15 cellular contexts compared by ENCODE assay signal in genomic region chr1:182015360-182015759, GRCh38. TPM values are rescaled to one million over a fixed set of nuclear protein-coding genes. Genes with fewer than 3 reads are reported as not detected.
DNase-seq lines count a peak whose midpoint lies in the region; ATAC-seq, FAIRE-seq and TF ChIP-seq lines count a peak whose summit lies in the region.
"Had no signal": no experiment of that assay in that cellular context is flagged by ENCODE, and none has a peak within 500 bp of the region (broad histone marks: within the 10 kb centered on the region; RNA-seq: fewer than 3 reads in every experiment).

No MANE protein-coding gene starts in this region.

- no TSS peak for BruUV-seq in K562 (replicated peaks; lab: Mats Ljungman, UMichigan)

- no peak for TF ChIP-seq EP300 in K562 (IDR thresholded peaks at IDR 0.05; ENCODE audit: low read length)

- no peak overlapping the region for H3K4me2 ChIP-seq in K562 (ENCODE audit: insufficient read depth, low read length)

- TF ChIP-seq RAD21 in K562 (CRISPR knock-in tag; conservative IDR thresholded peaks at IDR 0.05 in 1 of 2, IDR thresholded peaks at IDR 0.05 in 1 of 2) = peak in 1 of 2 experiments; percentile 48; a peak in 1 of 4 replicates

- H3K4me3 ChIP-seq in heart right ventricle = no peak overlapping the region
- H3K4me3 ChIP-seq in K562 = no peak overlapping the region

- FAIRE-seq in K562 (lab: Jason Lieb, UNC) = no peak

- no peak for DNase-seq in heart right ventricle
- no peak for DNase-seq in left cardiac atrium
- DNase-seq in K562 (ENCODE audit: extremely low read depth in 1 of 4, low spot score in 3 of 4) = peak in 2 of 4 experiments; percentile 17 to 27
- DNase-seq in CD1c-positive myeloid dendritic cell (ENCODE audit: extremely low spot score) = no peak
- DNase-seq in HCEC 1CT = no peak
- DNase-seq: activated CD4-positive, alpha-beta T cell treated with anti-CD3 and anti-CD28 coated beads, Interleukin-2, amount 50 U/mL, for 48 hours; central memory CD4-positive, alpha-beta T cell; NCI-H446; posterior cingulate gyrus; stimulated activated CD4-positive, alpha-beta T cell treated with anti-CD3 and anti-CD28 coated beads, Interleukin-12 subunit alpha, Interleukin-12 subunit beta, amount 100 ng/mL, for 4 hours; T1000 had no signal

- H3K36me3 ChIP-seq in heart right ventricle (no peaks in the 10 kb centered on the region), K562 (ENCODE audit: control insufficient read depth, insufficient read depth, low read length) (no peaks in the 10 kb centered on the region)

- intact Hi-C loops in heart right ventricle (cut with DNase I) = no loop called here
- intact Hi-C loops in left cardiac atrium (cut with DNase I) = no loop called here
- intact Hi-C loops in K562 (cut with micrococcal nuclease) = no loop called here

- no peak for ATAC-seq in heart right ventricle
- no peak for ATAC-seq in left cardiac atrium
- peak; percentile 70; the same call in 2 of the 3 replicates for ATAC-seq in K562
- no peak for ATAC-seq in GM19351 (IDR thresholded peaks at IDR 0.05; ENCODE audit: unreplicated experiment)
- ATAC-seq in HG03039 (IDR thresholded peaks at IDR 0.05; ENCODE audit: unreplicated experiment) = no peak

- H3K27ac ChIP-seq in heart right ventricle (no peak overlapping the region), K562 (ENCODE audit: extremely low read depth, low read depth, low read length) (no peak overlapping the region)
- H3K27ac ChIP-seq: RWPE1 had no signal

- no peak overlapping the region for H2AFZ ChIP-seq in K562 (ENCODE audit: low read depth, low read length)

- H3K9me3 ChIP-seq in heart right ventricle (peaks cover 0 to 23% (median 6%) of the 10 kb centered on the region in 11 donors), K562 (replicated peaks; ENCODE audit: control insufficient read depth, insufficient read depth, low read depth, low read length) (no peaks in the 10 kb centered on the region)

- in situ Hi-C loops in K562 (cut with MboI) = no loop called here

- WGBS in heart right ventricle, 2 donors = 76 to 77% methylated on average over 2 of the region's 2 CpGs
- WGBS in K562 (ENCODE audit: insufficient coverage, low coverage, missing lambda C conversion rate) = 0% methylated on average over 2 of the region's 2 CpGs

- POLR2A ChIA-PET in K562 (lab: Yijun Ruan, JAX) = interaction anchor here (0.7 kb wide), 1 partner anchor 777 kb away, joined by 5 read pairs; no protein-coding TSS in a partner anchor

- H3K79me2 ChIP-seq in K562 (ENCODE audit: control insufficient read depth, insufficient read depth, low read length) = no peaks in the 10 kb centered on the region

- TF ChIP-seq CTCF in heart right ventricle (IDR thresholded peaks at IDR 0.05) (peak in 7 of 9 donors; percentile 16 to 51 (median 25)), LNCAP (IDR thresholded peaks at IDR 0.05) (peak; percentile 36; the same call in 1 of the 2 replicates), K562 (IDR thresholded peaks at IDR 0.05 in 2 of 3, conservative IDR thresholded peaks at IDR 0.05 in 1 of 3; ENCODE audit: insufficient read depth in 2 of 3, low read depth in 1 of 3, low read length in 3 of 3) (peak; percentile 43 to 57 (median 49); a peak in 5 of 6 replicates)

- TF ChIP-seq POLR2A in K562 (conservative IDR thresholded peaks at IDR 0.05) = no peak

- no peaks in the 10 kb centered on the region for H3K4me1 ChIP-seq in heart right ventricle
- no peaks in the 10 kb centered on the region for H3K4me1 ChIP-seq in K562 (replicated peaks in 1 of 2; ENCODE audit: control insufficient read depth in 2 of 2, insufficient read depth in 2 of 2, low read length in 2 of 2)

- CTCF ChIA-PET in K562 (lab: Yijun Ruan, JAX; ENCODE audit: low intra/inter-chr PET ratio) = interaction anchor here (0.5 kb wide), 2 partner anchors 533 to 1837 kb away, joined by 3 to 5 read pairs; no protein-coding TSS in a partner anchor

- no peaks in the 10 kb centered on the region for H4K20me1 ChIP-seq in K562 (replicated peaks; ENCODE audit: control insufficient read depth, insufficient read depth, low read length)

- H3K9me1 ChIP-seq in K562 (ENCODE audit: control insufficient read depth, insufficient read depth, low read length) = no peaks in the 10 kb centered on the region

- H3K27me3 ChIP-seq in heart right ventricle = no peaks in the 10 kb centered on the region
- H3K27me3 ChIP-seq in K562 (ENCODE audit: control insufficient read depth in 2 of 2, insufficient read depth in 2 of 2, low read length in 2 of 2) = no peaks in the 10 kb centered on the region

- no peak overlapping the region for H3K9ac ChIP-seq in K562 (ENCODE audit: insufficient read depth in 1 of 2, low read depth in 2 of 2, low read length in 2 of 2)

TF ChIP-seq in K562, 482 proteins besides CTCF, POLR2A, EP300 and RAD21:
- TF ChIP-seq STAG1 (CRISPR knock-in tag; IDR thresholded peaks at IDR 0.05; ENCODE audit: borderline replicate concordance) (no peak), HBP1 (CRISPR knock-in tag; IDR thresholded peaks at IDR 0.05) (no peak), ADNP (tag; IDR thresholded peaks at IDR 0.05) (no peak), ZNF785 (CRISPR knock-in tag; IDR thresholded peaks at IDR 0.05) (no peak), ZNF644 (tag; IDR thresholded peaks at IDR 0.05; ENCODE audit: low read depth) (no peak), FUS (optimal IDR thresholded peaks at IDR 0.05; ENCODE audit: low read depth, low read length) (no peak), PHF8 (IDR thresholded peaks at IDR 0.05; ENCODE audit: borderline replicate concordance, low read length) (no peak), ZNF696 (CRISPR knock-in tag; conservative IDR thresholded peaks at IDR 0.05) (no peak)

RNA-seq across cellular contexts. Expression of gene ZNF648, which starts 46.2 kb away (rescaled TPM):
- total RNA-seq in heart right ventricle = under 1 TPM in 1 of 10 donors, not detected in 9; 0.09 TPM
- not detected for polyA plus RNA-seq in heart right ventricle
- total RNA-seq in left cardiac atrium = not detected
- not detected in 2 replicates for total RNA-seq in K562 (2011; cell fraction: chromatin; rRNA removed; ENCODE audit: low replicate concordance)
- not detected in 2 replicates for total RNA-seq in K562 (2011; cell fraction: nucleolus; rRNA removed)
- 0.07 TPM in 1 of 2 replicates, not detected in the other for total RNA-seq in K562 (2011; cell fraction: nucleoplasm; rRNA removed)
- 0.18 and 0.20 TPM in 2 replicates for total RNA-seq in K562 (2014; rRNA removed)
- total RNA-seq in K562 (2014; rRNA removed; fragmentation: Illumina TruSeq; extraction: Trizol) = 0.06 and 0.15 TPM in 2 replicates
- total RNA-seq in K562 (2015; rRNA removed; fragmentation: Illumina TruSeq; extraction: Trizol) = 0.11 and 0.34 TPM in 2 replicates
- total RNA-seq in K562 (2021) = 0.22 and 0.27 TPM in 2 replicates
- polyA plus RNA-seq in K562 (2011; rRNA removed) = not detected in 2 replicates
- polyA plus RNA-seq in K562 (2011; cell fraction: cytosol; rRNA removed) = not detected in 2 replicates
- polyA plus RNA-seq in K562 (2011; cell fraction: nucleus; rRNA removed) = not detected in 2 replicates
- 0.10 and 0.14 TPM in 2 replicates for polyA plus RNA-seq in K562 (2012)
- 0.18 and 0.21 TPM in 2 replicates for polyA plus RNA-seq in K562 (2014; fragmentation: Illumina TruSeq; extraction: Trizol)
- under 1 TPM in 1 of 2 experiments, not detected in 1; 0.06 TPM for polyA plus RNA-seq in K562 (2014; fragmentation: Nextera tagmentation; extraction: Ambion mirVana)
- polyA plus RNA-seq in K562 (2014; rRNA removed) = 0.11 and 0.25 TPM in 2 replicates
- not detected in 2 replicates for polyA minus RNA-seq in K562 (2011; rRNA and poly(A)+ RNA removed)
- not detected in 2 replicates for polyA minus RNA-seq in K562 (2011; cell fraction: cytosol; rRNA and poly(A)+ RNA removed)
- not detected in 2 replicates for polyA minus RNA-seq in K562 (2011; cell fraction: nucleus; rRNA and poly(A)+ RNA removed)
